Comparison of ENCODE assay signal across 19 cellular contexts in genomic region chr17:81939881-81940385, GRCh38. TPM values are rescaled to one million over a fixed set of nuclear protein-coding genes. Genes with fewer than 3 reads are reported as not detected.
DNase-seq lines count a peak whose midpoint lies in the region; ATAC-seq and TF ChIP-seq lines count a peak whose summit lies in the region.
"Had no signal": no experiment of that assay in that cellular context is flagged by ENCODE, and none has a peak within 500 bp of the region (broad histone marks: within the 10 kb centered on the region; RNA-seq: fewer than 3 reads in every experiment).

No MANE protein-coding gene starts in this region.

- H3K4me3 ChIP-seq in Loucy (ENCODE audit: low read length, poor library complexity, severe bottlenecking), result no peak overlapping the region
- H3K4me3 ChIP-seq in skeletal muscle tissue (ENCODE audit: low read length in 3 of 3), result peak overlapping the region; percentile 88 to 90 (median 89)
- no peak overlapping the region for H3K4me3 ChIP-seq in neural progenitor cell
- H3K4me3 ChIP-seq: HAP-1, right lobe of liver, SJCRH30 had no signal

- H4K20me1 ChIP-seq in Loucy (ENCODE audit: insufficient read depth, low read length, poor library complexity, severe bottlenecking) (no peaks in the 10 kb centered on the region), neural progenitor cell (ENCODE audit: low read depth) (no peaks in the 10 kb centered on the region)

- H3K4me2 ChIP-seq in Loucy (ENCODE audit: low read depth, low read length, poor library complexity, severe bottlenecking) (peak overlapping the region; percentile 69), neural progenitor cell (no peak overlapping the region)

- peaks cover 6% of the 10 kb centered on the region; the same call in 1 of the 2 replicates for H3K79me2 ChIP-seq in Loucy (ENCODE audit: insufficient read depth, low read length)
- peaks cover 6% of the 10 kb centered on the region for H3K79me2 ChIP-seq in neural progenitor cell (ENCODE audit: low read depth)

- no peak overlapping the region for H3K4me3 Mint-ChIP-seq in neural progenitor cell
- H3K4me3 Mint-ChIP-seq: activated naive CD4-positive, alpha-beta T cell treated with anti-CD3 and anti-CD28 coated beads, Interleukin-2, amount 50 U/mL, for 24 hours; stimulated activated naive CD8-positive, alpha-beta T cell treated with anti-CD3 and anti-CD28 coated beads, Interleukin-15, Interleukin-2, amounts not matched to agents 100 ng/mL and 50 ng/mL, for 24 hours had no signal

- H2AFZ ChIP-seq in Loucy (ENCODE audit: low read length), result no peak overlapping the region
- H2AFZ ChIP-seq in neural progenitor cell (replicated peaks), result no peak overlapping the region

- peaks cover under 1% of the 10 kb centered on the region for H3K36me3 Mint-ChIP-seq in neural progenitor cell
- H3K36me3 Mint-ChIP-seq: CD8-positive, alpha-beta memory T cell had no signal

- H3K27ac ChIP-seq in skeletal muscle tissue (ENCODE audit: low read depth, low read length) (peak overlapping the region; percentile 100), neural progenitor cell (no peak overlapping the region)
- H3K27ac ChIP-seq: right lobe of liver, SJCRH30 had no signal

- H3F3A ChIP-seq in Loucy (ENCODE audit: low read depth), result no peaks in the 10 kb centered on the region
- peaks cover 14% of the 10 kb centered on the region for H3F3A ChIP-seq in neural progenitor cell (ENCODE audit: low read depth)

- H3K4me1 Mint-ChIP-seq in neural progenitor cell, result peaks cover 12% of the 10 kb centered on the region

- H3K4me1 ChIP-seq in Loucy (ENCODE audit: insufficient read depth, low read length, poor library complexity, severe bottlenecking), result peaks cover 10% of the 10 kb centered on the region
- peaks cover 34 to 54% (median 41%) of the 10 kb centered on the region in 3 donors for H3K4me1 ChIP-seq in skeletal muscle tissue (ENCODE audit: control insufficient read depth in 3 of 3, insufficient read depth in 3 of 3, low read length in 3 of 3)
- peaks cover 21% of the 10 kb centered on the region for H3K4me1 ChIP-seq in neural progenitor cell

- H3K27me3 ChIP-seq in Loucy (ENCODE audit: insufficient read depth, low read length, poor library complexity, severe bottlenecking), result no peaks in the 10 kb centered on the region
- peaks cover 0 to 6% (median 0%) of the 10 kb centered on the region in 3 donors for H3K27me3 ChIP-seq in skeletal muscle tissue (ENCODE audit: control insufficient read depth in 3 of 3, insufficient read depth in 3 of 3, low read length in 3 of 3)
- peaks cover 36% of the 10 kb centered on the region for H3K27me3 ChIP-seq in neural progenitor cell
- H3K27me3 ChIP-seq: right lobe of liver, SJCRH30 had no signal

- no peaks in the 10 kb centered on the region for H3K36me3 ChIP-seq in Loucy (ENCODE audit: insufficient read depth, low read length)
- H3K36me3 ChIP-seq in skeletal muscle tissue (ENCODE audit: control insufficient read depth in 3 of 3, insufficient read depth in 3 of 3, low read length in 3 of 3), result peaks cover 0 to 17% (median 0%) of the 10 kb centered on the region in 3 donors
- H3K36me3 ChIP-seq in neural progenitor cell, result no peaks in the 10 kb centered on the region
- H3K36me3 ChIP-seq: right lobe of liver, SJCRH30 had no signal

- peak overlapping the region; percentile 38 for H3K9ac ChIP-seq in Loucy (ENCODE audit: low read depth, low read length, poor library complexity, severe bottlenecking)
- H3K9ac ChIP-seq in skeletal muscle tissue (ENCODE audit: low read depth in 1 of 3, low read length in 3 of 3), result peak overlapping the region; percentile 96 to 100 (median 99)
- H3K9ac ChIP-seq in neural progenitor cell, result no peak overlapping the region

- H3K9me3 ChIP-seq in Loucy (ENCODE audit: insufficient read depth, low read depth, low read length) (no peaks in the 10 kb centered on the region), skeletal muscle tissue (ENCODE audit: control insufficient read depth in 3 of 3, low read length in 3 of 3) (no peaks in the 10 kb centered on the region), neural progenitor cell (ENCODE audit: low read depth) (no peaks in the 10 kb centered on the region)
- H3K9me3 ChIP-seq: HAP-1, right lobe of liver, SJCRH30 had no signal

- H3K27ac Mint-ChIP-seq in neural progenitor cell, result no peak overlapping the region
- H3K27ac Mint-ChIP-seq: activated naive CD4-positive, alpha-beta T cell treated with anti-CD3 and anti-CD28 coated beads, Interleukin-2, amount 50 U/mL, for 24 hours; CD8-positive, alpha-beta memory T cell; stimulated activated naive CD8-positive, alpha-beta T cell treated with anti-CD3 and anti-CD28 coated beads, Interleukin-15, Interleukin-2, amounts not matched to agents 100 ng/mL and 50 ng/mL, for 24 hours had no signal

- peak; percentile 52 for DNase-seq in fibroblast of gingiva (ENCODE audit: low read depth)
- DNase-seq in left lobe of liver (ENCODE audit: low spot score), result no peak
- no peak for DNase-seq in neural progenitor cell (ENCODE audit: low spot score)
- no peak for DNase-seq in activated CD4-positive, CD25-positive, alpha-beta regulatory T cell treated with anti-CD3 and anti-CD28 coated beads, Interleukin-2, amount 50 U/mL, for 72 hours
- DNase-seq: CD8-positive, alpha-beta memory T cell; cerebellar nuclear complex; erythroblast; GF-D8; NCI-H2107; SJCRH30 had no signal

- H3K27me3 Mint-ChIP-seq in neural progenitor cell (ENCODE audit: insufficient read depth, low read depth), result peaks cover 12% of the 10 kb centered on the region
- H3K27me3 Mint-ChIP-seq: activated naive CD4-positive, alpha-beta T cell treated with anti-CD3 and anti-CD28 coated beads, Interleukin-2, amount 50 U/mL, for 24 hours had no signal

- no peaks in the 10 kb centered on the region for H3K9me2 ChIP-seq in Loucy (replicated peaks; ENCODE audit: low read depth, low read length)

- ATAC-seq in left lobe of liver (peak; percentile 4), HG03565 (IDR thresholded peaks at IDR 0.05; ENCODE audit: unreplicated experiment) (no peak), GM18861 (IDR thresholded peaks at IDR 0.05; ENCODE audit: unreplicated experiment) (no peak)
- ATAC-seq: right lobe of liver had no signal

- no peak for TF ChIP-seq CTCF in Loucy (conservative IDR thresholded peaks at IDR 0.05; ENCODE audit: low read length)
- TF ChIP-seq CTCF in neural progenitor cell (IDR thresholded peaks at IDR 0.05), result no peak

- no peaks in the 10 kb centered on the region for H3K9me3 Mint-ChIP-seq in neural progenitor cell
- H3K9me3 Mint-ChIP-seq: activated naive CD4-positive, alpha-beta T cell treated with anti-CD3 and anti-CD28 coated beads, Interleukin-2, amount 50 U/mL, for 24 hours; CD8-positive, alpha-beta memory T cell; stimulated activated naive CD8-positive, alpha-beta T cell treated with anti-CD3 and anti-CD28 coated beads, Interleukin-15, Interleukin-2, amounts not matched to agents 100 ng/mL and 50 ng/mL, for 24 hours had no signal

RNA-seq across cellular contexts. Expression of gene PYCR1, which starts 2.8 kb away (rescaled TPM):
- total RNA-seq in left lobe of liver (5.2 TPM), skeletal muscle tissue (43.8 TPM), neural progenitor cell (ENCODE audit: low replicate concordance) (32.6 and 72.2 TPM in 2 replicates)

RNA-seq across cellular contexts. Expression of gene MYADML2, which starts 7.1 kb away (rescaled TPM):
- not detected for total RNA-seq in left lobe of liver
- total RNA-seq in skeletal muscle tissue, result 16.7 TPM
- total RNA-seq in neural progenitor cell (ENCODE audit: low replicate concordance), result 0.11 TPM in 1 of 2 replicates, not detected in the other
- total RNA-seq: CD8-positive, alpha-beta memory T cell; M059J; right lobe of liver had no signal

RNA-seq across cellular contexts. Expression of gene MAFG, which starts 12.4 kb away (rescaled TPM):
- total RNA-seq in left lobe of liver (12.6 TPM), skeletal muscle tissue (8.9 TPM), neural progenitor cell (ENCODE audit: low replicate concordance) (8.1 and 12.9 TPM in 2 replicates)

RNA-seq across cellular contexts. Expression of gene NOTUM, which starts 21.1 kb away (rescaled TPM):
- total RNA-seq in left lobe of liver (4.2 TPM), skeletal muscle tissue (0.52 TPM), neural progenitor cell (ENCODE audit: low replicate concordance) (0.25 TPM in 1 of 2 replicates, not detected in the other)

RNA-seq across cellular contexts. Expression of gene SIRT7, which starts 22.0 kb away (rescaled TPM):
- total RNA-seq in left lobe of liver (18.0 TPM), skeletal muscle tissue (3.7 TPM), neural progenitor cell (ENCODE audit: low replicate concordance) (5.1 and 15.2 TPM in 2 replicates)

Comparison
In these comparisons a context has a peak if more than half of its experiments do, and no peak if none do; other contexts are left out.
1. H3K4me3 ChIP-seq: peak in skeletal muscle tissue (3 of 3); none in Loucy (single experiment) and neural progenitor cell (single experiment).
2. RNA of gene MYADML2, which starts 7.1 kb away (total RNA-seq): 16.7 TPM in skeletal muscle tissue (single experiment); 0.11 TPM in neural progenitor cell and not detected in left lobe of liver (single experiment); every median in the first group is over 10 times any median in the second.